In genomic region chr3:13277130-13277783, GRCh38 we compare ENCODE assay signal across 17 cellular contexts.
DNase-seq lines count a peak whose midpoint lies in the region; ATAC-seq and TF ChIP-seq lines count a peak whose summit lies in the region.
"Had no signal": no experiment of that assay in that cellular context is flagged by ENCODE, and none has a peak within 500 bp of the region (broad histone marks: within the 10 kb centered on the region; RNA-seq: fewer than 3 reads in every experiment).

No MANE protein-coding gene starts in this region.

- no peaks in the 10 kb centered on the region for H3K9me3 Mint-ChIP-seq in osteocyte (ENCODE audit: unreplicated experiment)
- H3K9me3 Mint-ChIP-seq in activated naive CD8-positive, alpha-beta T cell treated with anti-CD3 and anti-CD28 coated beads, Interleukin-2, amount 50 U/mL, for 24 hours, result no peaks in the 10 kb centered on the region
- H3K9me3 Mint-ChIP-seq: activated T-helper 17 cell treated with anti-CD3 and anti-CD28 coated beads, Interleukin-2, amount 50 U/mL, for 72 hours; central memory CD8-positive, alpha-beta T cell; immature natural killer cell had no signal

- H3K27me3 ChIP-seq in heart left ventricle, result peaks cover 0 to 18% (median 3%) of the 10 kb centered on the region in 9 donors
- no peaks in the 10 kb centered on the region for H3K27me3 ChIP-seq in vagina

- DNase-seq in activated effector memory CD4-positive, alpha-beta T cell treated with anti-CD3 and anti-CD28 coated beads, Interleukin-2, amount 50 U/mL, for 16 hours, result peak; percentile 44
- no peak for DNase-seq in activated effector memory CD4-positive, alpha-beta T cell treated with Interleukin-2 at 50 U/mL for 16 hours
- no peak for DNase-seq in heart left ventricle
- no peak for DNase-seq in osteocyte (ENCODE audit: extremely low spot score, unreplicated experiment)
- DNase-seq in vagina (ENCODE audit: extremely low spot score in 2 of 2), result no peak
- no peak for DNase-seq in NCI-H1105 (lab: John Stamatoyannopoulos, UW)
- no peak for DNase-seq in activated naive CD8-positive, alpha-beta T cell treated with anti-CD3 and anti-CD28 coated beads, Interleukin-2, amount 50 U/mL, for 24 hours
- DNase-seq: Caco-2; immature natural killer cell; NCI-H1436 treated with DMSO at 0.1 percent for 48 hours; stimulated activated CD4-positive, alpha-beta T cell treated with anti-CD3 and anti-CD28 coated beads, Interleukin-2, amount 100 ng/mL, for 48 hours; stimulated activated naive CD4-positive, alpha-beta T cell had no signal

- ATAC-seq in heart left ventricle, result peak in 2 of 4 donors; percentile 2 to 15
- ATAC-seq in GM21423 (IDR thresholded peaks at IDR 0.05; ENCODE audit: unreplicated experiment), result no peak
- no peak for ATAC-seq in activated naive CD8-positive, alpha-beta T cell treated with anti-CD3 and anti-CD28 coated beads, Interleukin-2, amount 50 U/mL, for 24 hours

- TF ChIP-seq POLR2A in heart left ventricle (IDR thresholded peaks at IDR 0.05), result no peak
- no peak for TF ChIP-seq POLR2A in vagina (IDR thresholded peaks at IDR 0.05)

- no peaks in the 10 kb centered on the region for H3K9me3 ChIP-seq in heart left ventricle
- no peaks in the 10 kb centered on the region for H3K9me3 ChIP-seq in vagina
- H3K9me3 ChIP-seq: Caco-2, neutrophil had no signal

- H3K36me3 ChIP-seq in heart left ventricle, result no peaks in the 10 kb centered on the region
- H3K36me3 ChIP-seq in vagina, result no peaks in the 10 kb centered on the region
- H3K36me3 ChIP-seq: neutrophil had no signal

- peaks cover 42% of the 10 kb centered on the region for H3K27me3 Mint-ChIP-seq in osteocyte (ENCODE audit: unreplicated experiment)
- peaks cover 20% of the 10 kb centered on the region for H3K27me3 Mint-ChIP-seq in activated naive CD8-positive, alpha-beta T cell treated with anti-CD3 and anti-CD28 coated beads, Interleukin-2, amount 50 U/mL, for 24 hours

- H3K4me3 Mint-ChIP-seq in osteocyte (ENCODE audit: unreplicated experiment), result no peak overlapping the region
- H3K4me3 Mint-ChIP-seq in activated naive CD8-positive, alpha-beta T cell treated with anti-CD3 and anti-CD28 coated beads, Interleukin-2, amount 50 U/mL, for 24 hours, result no peak overlapping the region
- H3K4me3 Mint-ChIP-seq: activated T-helper 17 cell treated with anti-CD3 and anti-CD28 coated beads, Interleukin-2, amount 50 U/mL, for 72 hours; central memory CD8-positive, alpha-beta T cell; immature natural killer cell had no signal

- no peaks in the 10 kb centered on the region for H3K36me3 Mint-ChIP-seq in osteocyte (ENCODE audit: unreplicated experiment)
- H3K36me3 Mint-ChIP-seq in activated naive CD8-positive, alpha-beta T cell treated with anti-CD3 and anti-CD28 coated beads, Interleukin-2, amount 50 U/mL, for 24 hours (ENCODE audit: low read depth), result no peaks in the 10 kb centered on the region
- H3K36me3 Mint-ChIP-seq: immature natural killer cell had no signal

- H3K27ac Mint-ChIP-seq in osteocyte (ENCODE audit: unreplicated experiment), result peak overlapping the region; percentile 43
- H3K27ac Mint-ChIP-seq in activated naive CD8-positive, alpha-beta T cell treated with anti-CD3 and anti-CD28 coated beads, Interleukin-2, amount 50 U/mL, for 24 hours, result no peak overlapping the region
- H3K27ac Mint-ChIP-seq: activated T-helper 17 cell treated with anti-CD3 and anti-CD28 coated beads, Interleukin-2, amount 50 U/mL, for 72 hours; immature natural killer cell had no signal

- intact Hi-C loops in heart left ventricle (cut with DNase I) (no loop called here), vagina (cut with DNase I) (no loop called here)

- H3K4me3 ChIP-seq in heart left ventricle (peak overlapping the region in 3 of 12 donors; percentile 10 to 28 (median 22)), vagina (peak overlapping the region in 1 of 2 donors; percentile 21)

- TF ChIP-seq CTCF in heart left ventricle (IDR thresholded peaks at IDR 0.05) (no peak), osteocyte (IDR thresholded peaks at IDR 0.05) (no peak), vagina (IDR thresholded peaks at IDR 0.05) (no peak)

- peaks cover 17% of the 10 kb centered on the region for H3K4me1 Mint-ChIP-seq in osteocyte (ENCODE audit: unreplicated experiment)
- H3K4me1 Mint-ChIP-seq in activated naive CD8-positive, alpha-beta T cell treated with anti-CD3 and anti-CD28 coated beads, Interleukin-2, amount 50 U/mL, for 24 hours, result peaks cover 10% of the 10 kb centered on the region
- H3K4me1 Mint-ChIP-seq: activated T-helper 17 cell treated with anti-CD3 and anti-CD28 coated beads, Interleukin-2, amount 50 U/mL, for 72 hours had no signal

- H3K4me1 ChIP-seq in heart left ventricle (peaks cover 0 to 29% (median 7%) of the 10 kb centered on the region in 12 donors), vagina (peaks cover 21% of the 10 kb centered on the region)
- H3K4me1 ChIP-seq: Caco-2 had no signal

- 51 to 66% (median 60%) methylated on average over 16 of the region's 16 CpGs for WGBS in heart left ventricle, 4 donors

- H3K27ac ChIP-seq in heart left ventricle (peak overlapping the region; percentile 4 to 84 (median 62)), vagina (peak overlapping the region; percentile 13)
- H3K27ac ChIP-seq: 22Rv1, neutrophil had no signal
